21 cellular contexts compared by ENCODE assay signal in genomic region chr9:12703996-12704395, GRCh38. TPM values are rescaled to one million over a fixed set of nuclear protein-coding genes. Genes with fewer than 3 reads are reported as not detected.
"Had no signal": no experiment of that assay in that cellular context is flagged by ENCODE, and none has a peak within 500 bp of the region (broad histone marks: within the 10 kb centered on the region; RNA-seq: fewer than 3 reads in every experiment).

No MANE protein-coding gene starts in this region.

- H3K27me3 ChIP-seq: MG63, SJSA1 had no signal

- H3K4me1 ChIP-seq: SJSA1 had no signal

- H3K27ac ChIP-seq: SJSA1 had no signal

- H3K36me3 ChIP-seq: MG63, SJSA1 had no signal

- H3K9me3 ChIP-seq: SJSA1 had no signal

- DNase-seq: Karpas-422, KG1, MG63, NCI-H1092 treated with DMSO at 0.1 percent for 48 hours, NCI-H146, NCI-H1694 treated with DMSO at 0.1 percent for 48 hours, NCI-H1930, NCI-H2081, NCI-H2107, NCI-H2227 treated with DMSO at 0.1 percent for 48 hours, NCI-H524, NCI-H526 treated with DMSO at 0.1 percent for 48 hours, NCI-H774, Right ventricle myocardium superior, RPMI8226, SIG-M5 had no signal

- ATAC-seq: SK-N-SH treated with all-trans-retinoic acid at 6 μM for 48 hours had no signal

- H3K4me3 ChIP-seq: MG63, SJSA1 had no signal

RNA-seq across cellular contexts. Expression of gene TYRP1, which starts 10.8 kb away (rescaled TPM):
- total RNA-seq: HT-29; NCI-H460; T-helper 1 cell treated with Interleukin-12 subunit alpha and Interleukin-12 subunit beta and Interleukin-4 antibody, amounts not matched to agents 30 ng/mL and 1 ng/mL, for 36 hours had no signal
